In genomic region chr16:68284847-68285246, GRCh38 we compare ENCODE assay signal across 8 cellular contexts. TPM values are rescaled to one million over a fixed set of nuclear protein-coding genes. Genes with fewer than 3 reads are reported as not detected.
DNase-seq lines count a peak whose midpoint lies in the region; ATAC-seq and TF ChIP-seq lines count a peak whose summit lies in the region.

No MANE protein-coding gene starts in this region.

- no peak overlapping the region; the same call in 1 of the 2 replicates for H3K9ac ChIP-seq in OCI-LY1 (ENCODE audit: low read length)
- no peak overlapping the region for H3K9ac ChIP-seq in mesendoderm (ENCODE audit: low read length)

- peaks cover 11% of the 10 kb centered on the region for H3K79me1 ChIP-seq in mesendoderm (ENCODE audit: low read length)

- H3K4me3 Mint-ChIP-seq in HFFc6, result no peak overlapping the region

- H3K27me3 ChIP-seq in OCI-LY1 (ENCODE audit: insufficient read depth, low read length) (no peaks in the 10 kb centered on the region), mesendoderm (ENCODE audit: insufficient read depth, low read length, poor library complexity) (no peaks in the 10 kb centered on the region)

- H3K4me2 ChIP-seq in OCI-LY1 (ENCODE audit: low read length) (peak overlapping the region; percentile 61), mesendoderm (ENCODE audit: low read length) (no peak overlapping the region)

- H3K27ac ChIP-seq in OCI-LY1 (ENCODE audit: low read depth, low read length, poor library complexity, severe bottlenecking) (peak overlapping the region; percentile 98), mesendoderm (ENCODE audit: low read depth, low read length) (no peak overlapping the region)

- H3K79me2 ChIP-seq in OCI-LY1 (ENCODE audit: insufficient read depth, low read length) (peaks cover 5% of the 10 kb centered on the region; the same call in 1 of the 2 replicates), mesendoderm (ENCODE audit: control insufficient read depth, insufficient read depth, low read length) (no peaks in the 10 kb centered on the region)

- H3K4ac ChIP-seq in mesendoderm (ENCODE audit: low read depth, low read length), result no peak overlapping the region

- no peaks in the 10 kb centered on the region for H3K9me3 ChIP-seq in OCI-LY1 (ENCODE audit: low read length)
- no peaks in the 10 kb centered on the region for H3K9me3 ChIP-seq in mucosa of descending colon

- H3K36me3 ChIP-seq in OCI-LY1 (ENCODE audit: insufficient read depth, low read length) (peaks cover 51% of the 10 kb centered on the region), mucosa of descending colon (ENCODE audit: low read depth) (no peaks in the 10 kb centered on the region), mesendoderm (ENCODE audit: control insufficient read depth, insufficient read depth, low read length) (peaks cover 7% of the 10 kb centered on the region)

- H3K4me3 ChIP-seq in OCI-LY1 (ENCODE audit: low read depth, low read length, poor library complexity, severe bottlenecking) (no peak overlapping the region), mucosa of descending colon (no peak overlapping the region), mesendoderm (ENCODE audit: low read length) (no peak overlapping the region)

- H4K5ac ChIP-seq in mesendoderm (ENCODE audit: low read length), result no peak overlapping the region

- no peak overlapping the region for H2AFZ ChIP-seq in OCI-LY1 (ENCODE audit: low read length)

- H4K20me1 ChIP-seq in OCI-LY1 (ENCODE audit: insufficient read depth, low read length), result no peaks in the 10 kb centered on the region

- H3K36me3 Mint-ChIP-seq in HFFc6 (ENCODE audit: low read depth), result peaks cover 59% of the 10 kb centered on the region

- no peak overlapping the region for H3K18ac ChIP-seq in mesendoderm (ENCODE audit: low read length)

- no peak overlapping the region for H2AK5ac ChIP-seq in mesendoderm (ENCODE audit: low read length)

- H2BK15ac ChIP-seq in mesendoderm (replicated peaks; ENCODE audit: low read depth), result no peak overlapping the region

- 0 out of 2 replicates have a peak overlapping the region, but pooled peaks have one; percentile 8 for H3K27ac Mint-ChIP-seq in HFFc6

- peaks cover 43% of the 10 kb centered on the region for H3K4me1 Mint-ChIP-seq in HFFc6 (ENCODE audit: low read depth)

- no peak overlapping the region for H3K23ac ChIP-seq in mesendoderm (ENCODE audit: low read length)

- no CpG with 5 or more reads among the region's 5 CpGs for WGBS in mesendoderm (ENCODE audit: extremely low coverage, insufficient coverage, low lambda C conversion rate)

- H3K9me3 Mint-ChIP-seq in HFFc6, result no peaks in the 10 kb centered on the region

- no peak overlapping the region for H4K8ac ChIP-seq in mesendoderm (ENCODE audit: low read depth, low read length)

- no peaks in the 10 kb centered on the region; the same call in 1 of the 2 replicates for H3K27me3 Mint-ChIP-seq in HFFc6 (ENCODE audit: insufficient read depth)

- H3K56ac ChIP-seq in mesendoderm (ENCODE audit: low read length), result no peak overlapping the region

- TF ChIP-seq CTCF in HFFc6 (IDR thresholded peaks at IDR 0.05), result no peak
- no peak for TF ChIP-seq CTCF in OCI-LY1 (IDR thresholded peaks at IDR 0.05; ENCODE audit: low read length)
- TF ChIP-seq CTCF in mucosa of descending colon (IDR thresholded peaks at IDR 0.05), result no peak

- H3K9me2 ChIP-seq in OCI-LY1 (ENCODE audit: low read depth, low read length), result no peaks in the 10 kb centered on the region

- ATAC-seq in GM18498 (IDR thresholded peaks at IDR 0.05; ENCODE audit: unreplicated experiment) (peak; percentile 59), mucosa of descending colon (peak; percentile 47)

- no peak overlapping the region for H2BK5ac ChIP-seq in mesendoderm (ENCODE audit: low read length)

- DNase-seq in HFFc6 (no peak), mucosa of descending colon (peak in 1 of 3 donors; percentile 39), mesendoderm (no peak), cerebellar cortex (ENCODE audit: low spot score) (no peak), cerebellum (ENCODE audit: low spot score) (no peak), NCI-H2196 (lab: John Stamatoyannopoulos, UW; ENCODE audit: unreplicated experiment) (no peak)

- H3K4me1 ChIP-seq in OCI-LY1 (ENCODE audit: insufficient read depth, low read length, severe bottlenecking) (peaks cover 91% of the 10 kb centered on the region), mucosa of descending colon (ENCODE audit: low read depth) (peaks cover 21% of the 10 kb centered on the region), mesendoderm (ENCODE audit: control insufficient read depth, low read depth, low read length) (no peaks in the 10 kb centered on the region)

- H2BK120ac ChIP-seq in mesendoderm (ENCODE audit: low read depth, low read length), result no peak overlapping the region

- intact Hi-C loops in mucosa of descending colon (cut with DNase I, micrococcal nuclease), result no loop called here

- H3F3A ChIP-seq in OCI-LY1 (ENCODE audit: insufficient read depth, low read length), result peaks cover 16% of the 10 kb centered on the region; the same call in 1 of the 2 replicates

RNA-seq across cellular contexts. Expression of gene SLC7A6, which starts 20.5 kb away (rescaled TPM):
- 10 to 100 TPM; 46.1 to 56.6 (median 50.8) TPM for total RNA-seq in HFFc6 (2021; fragmentation: NEBNext Ultra II Directional; extraction: Animal tissue kit (Norgen Biotek cat#: 25700))
- total RNA-seq in mucosa of descending colon, result 10 to 100 TPM; 35.0 to 41.4 (median 37.2) TPM
- polyA plus RNA-seq in mesendoderm (2013, experiment 1 of 2), result 23.3 TPM
- polyA plus RNA-seq in mesendoderm (2013, experiment 2 of 2), result 22.1 TPM
- total RNA-seq in cerebellum, result 26.7 TPM

RNA-seq across cellular contexts. Expression of gene SLC7A6OS, which starts 25.9 kb away (rescaled TPM):
- total RNA-seq in HFFc6 (2021; fragmentation: NEBNext Ultra II Directional; extraction: Animal tissue kit (Norgen Biotek cat#: 25700)), result 10 to 100 TPM; 10.5 to 16.2 (median 13.7) TPM
- total RNA-seq in mucosa of descending colon (10 to 100 TPM; 16.2 to 22.0 (median 18.4) TPM), cerebellum (18.6 TPM)
- 9.4 TPM for polyA plus RNA-seq in mesendoderm (2013, experiment 1 of 2)
- polyA plus RNA-seq in mesendoderm (2013, experiment 2 of 2), result 8.9 TPM

RNA-seq across cellular contexts. Expression of gene PRMT7, which starts 26.0 kb away (rescaled TPM):
- total RNA-seq in HFFc6 (2021; fragmentation: NEBNext Ultra II Directional; extraction: Animal tissue kit (Norgen Biotek cat#: 25700)), result 10 to 100 TPM; 32.1 to 37.7 (median 36.4) TPM
- 10 to 100 TPM; 31.0 to 42.2 (median 41.0) TPM for total RNA-seq in mucosa of descending colon
- polyA plus RNA-seq in mesendoderm (2013, experiment 1 of 2), result 35.9 TPM
- 35.7 TPM for polyA plus RNA-seq in mesendoderm (2013, experiment 2 of 2)
- 50.8 TPM for total RNA-seq in cerebellum

RNA-seq across cellular contexts. Expression of gene PLA2G15, which starts 39.7 kb away (rescaled TPM):
- total RNA-seq in HFFc6 (2021; fragmentation: NEBNext Ultra II Directional; extraction: Animal tissue kit (Norgen Biotek cat#: 25700)), result 10 to 100 TPM; 40.1 to 47.4 (median 44.4) TPM
- 10 to 100 TPM; 13.2 to 14.2 (median 13.5) TPM for total RNA-seq in mucosa of descending colon
- polyA plus RNA-seq in mesendoderm (2013, experiment 1 of 2), result 4.0 TPM
- 4.0 TPM for polyA plus RNA-seq in mesendoderm (2013, experiment 2 of 2)
- 13.2 TPM for total RNA-seq in cerebellum

RNA-seq across cellular contexts. Expression of gene ESRP2, which starts 48.9 kb away (rescaled TPM):
- total RNA-seq in HFFc6 (2021; fragmentation: NEBNext Ultra II Directional; extraction: Animal tissue kit (Norgen Biotek cat#: 25700)), result under 1 TPM in 4 of 6 experiments, not detected in 2; 0.05 to 0.14 (median 0.10) TPM
- total RNA-seq in mucosa of descending colon, result 100 to 1,000 TPM in 1 of 3 donors, 10 to 100 TPM in 2; 46.6 to 125 (median 94.5) TPM
- 26.2 TPM for polyA plus RNA-seq in mesendoderm (2013, experiment 1 of 2)
- 26.6 TPM for polyA plus RNA-seq in mesendoderm (2013, experiment 2 of 2)
- not detected for total RNA-seq in cerebellum
